8 cellular contexts compared by ENCODE assay signal in the genomic region with DNA sequence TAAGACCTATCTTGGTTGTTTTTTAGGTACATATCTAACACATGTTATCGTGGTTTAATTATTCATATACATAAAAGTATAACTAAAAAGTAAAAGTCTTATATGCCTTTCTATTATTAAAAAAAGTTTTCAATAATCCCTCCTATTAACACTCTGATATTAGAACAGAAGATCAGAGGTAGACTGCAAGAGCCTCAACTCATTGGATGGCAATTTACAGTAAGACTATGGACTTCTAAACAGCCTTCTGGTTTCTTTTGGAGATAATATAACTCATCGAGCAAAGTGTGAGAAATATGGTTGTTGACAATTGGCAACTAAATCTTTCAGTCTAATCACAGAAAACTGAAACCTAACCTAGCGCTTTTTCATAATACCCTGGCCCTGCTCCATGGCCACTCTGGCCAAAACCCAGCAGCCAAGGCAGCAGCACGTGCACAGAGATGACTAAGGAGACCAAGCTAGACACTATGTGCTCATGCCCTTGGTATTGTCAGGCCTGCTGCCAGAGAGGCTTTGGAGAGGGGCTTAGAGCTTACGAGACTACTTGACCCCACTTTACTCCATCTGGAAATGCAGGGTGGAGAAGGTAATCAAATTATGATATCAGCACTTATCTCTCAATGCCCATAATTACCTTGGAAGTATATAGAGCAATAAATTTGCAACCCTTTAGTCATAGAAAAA. TPM values are rescaled to one million over a fixed set of nuclear protein-coding genes. Genes with fewer than 3 reads are reported as not detected.
DNase-seq lines count a peak whose midpoint lies in the region; ATAC-seq, FAIRE-seq and TF ChIP-seq lines count a peak whose summit lies in the region.

No MANE protein-coding gene starts in this region.

- TF ChIP-seq POLR2A in stomach (IDR thresholded peaks at IDR 0.05) (no peak), GM12892 (IDR thresholded peaks at IDR 0.05; ENCODE audit: low read depth, low read length) (no peak)

- peak overlapping the region; percentile 6 for H3K9ac ChIP-seq in adipocyte (ENCODE audit: low read length)

- FAIRE-seq in GM12892 (lab: Jason Lieb, UNC) = no peak

- peak; percentile 18 for DNase-seq in HK-2 (ENCODE audit: unreplicated experiment)
- peak; percentile 95 for DNase-seq in adipocyte (ENCODE audit: low read depth)
- peak; percentile 86 for DNase-seq in left cardiac atrium
- peak; percentile 74 for DNase-seq in stomach
- DNase-seq in germinal center (ENCODE audit: low spot score) = no peak
- no peak for DNase-seq in GM12892 (ENCODE audit: insufficient read length)
- no peak for DNase-seq in activated T-cell treated with anti-CD3 and anti-CD28 coated beads for 4 hours
- DNase-seq in NCI-H345 treated with DMSO at 0.1 percent for 48 hours (lab: John Stamatoyannopoulos, UW; ENCODE audit: unreplicated experiment) = no peak

- peak overlapping the region in 4 of 5 donors; percentile 64 to 81 (median 72) for H3K27ac ChIP-seq in stomach

- 20 to 34% (median 29%) methylated on average over 5 of the region's 5 CpGs for WGBS in stomach, 5 donors

- H3K4me3 ChIP-seq in adipocyte (ENCODE audit: low read length) (peak overlapping the region; percentile 51), stomach (no peak overlapping the region)

- no peak for TF ChIP-seq EP300 in stomach (IDR thresholded peaks at IDR 0.05)

- H3K9me3 ChIP-seq in adipocyte (ENCODE audit: control insufficient read depth, low read length) (no peaks in the 10 kb centered on the region), stomach (no peaks in the 10 kb centered on the region)

- H3K27me3 ChIP-seq in adipocyte (replicated peaks; ENCODE audit: control insufficient read depth, insufficient read depth, low read length) = no peaks in the 10 kb centered on the region
- H3K27me3 ChIP-seq in stomach = no peaks in the 10 kb centered on the region

- H3K4me1 ChIP-seq in adipocyte (ENCODE audit: control insufficient read depth, insufficient read depth, low read length) = peaks cover 38% of the 10 kb centered on the region
- peaks cover 0 to 28% (median 19%) of the 10 kb centered on the region in 4 donors for H3K4me1 ChIP-seq in stomach

- peak; percentile 98 for ATAC-seq in left cardiac atrium

- intact Hi-C loops in left cardiac atrium (cut with DNase I) = no loop called here
- intact Hi-C loops in stomach (cut with DNase I; ENCODE audit: low total_unique reads) = no loop called here

- peaks cover 2% of the 10 kb centered on the region for H3K36me3 ChIP-seq in adipocyte (ENCODE audit: control insufficient read depth, insufficient read depth, low read length, severe bottlenecking)
- peaks cover 0 to 10% (median 7%) of the 10 kb centered on the region in 4 donors for H3K36me3 ChIP-seq in stomach

- TF ChIP-seq CTCF in stomach (IDR thresholded peaks at IDR 0.05) = no peak

RNA-seq across cellular contexts. Expression of a gene that starts 40.6 kb away (rescaled TPM):
- total RNA-seq in left cardiac atrium (10 to 100 TPM in 1 of 2 donors, 1 to 10 TPM in 1; 9.4 to 13.1 TPM), stomach (10 to 100 TPM in 2 of 5 donors, 1 to 10 TPM in 2, not detected in 1; 3.1 to 14.1 (median 8.7) TPM)
- 10 to 100 TPM in 1 of 3 donors, 1 to 10 TPM in 2; 6.0 to 11.0 (median 7.2) TPM for polyA plus RNA-seq in stomach
- 11.2 TPM for polyA plus RNA-seq in GM12892 (2012; ENCODE audit: missing spikeins)

Comparison
In these comparisons a context has a peak if more than half of its experiments do, and no peak if none do; other contexts are left out.
1. DNase-seq: peak in HK-2 (single experiment), adipocyte (single experiment), left cardiac atrium (single experiment) and stomach (single experiment); none in germinal center (single experiment), GM12892 (single experiment), activated T-cell treated with anti-CD3 and anti-CD28 coated beads for 4 hours (single experiment) and NCI-H345 treated with DMSO at 0.1 percent for 48 hours (single experiment).